Comparison of ENCODE assay signal across 16 cellular contexts in genomic region chr1:209607795-209608178, GRCh38. TPM values are rescaled to one million over a fixed set of nuclear protein-coding genes. Genes with fewer than 3 reads are reported as not detected.
DNase-seq lines count a peak whose midpoint lies in the region; ATAC-seq and TF ChIP-seq lines count a peak whose summit lies in the region.
"Had no signal": no experiment of that assay in that cellular context is flagged by ENCODE, and none has a peak within 500 bp of the region (broad histone marks: within the 10 kb centered on the region; RNA-seq: fewer than 3 reads in every experiment).

No MANE protein-coding gene starts in this region.

- WGBS in endodermal cell (ENCODE audit: insufficient coverage in 1 of 2, insufficient read length in 1 of 2), 2 experiments, result 85 to 89% methylated on average over 7 to 8 of the region's 8 CpGs

- intact Hi-C loops in uterus (cut with DNase I; ENCODE audit: low total_unique reads), result no loop called here

- CTCF ChIA-PET in RWPE1 (lab: Yijun Ruan, JAX), result interaction anchor here (1.6 kb wide), 1 partner anchor 20 kb away, joined by 3 read pairs; no protein-coding TSS in a partner anchor

- H3K27ac Mint-ChIP-seq in endodermal cell, result no peak overlapping the region

- H3K36me3 Mint-ChIP-seq in endodermal cell (ENCODE audit: low read depth), result no peaks in the 10 kb centered on the region

- no peak overlapping the region for H3K4me2 ChIP-seq in MM.1S (ENCODE audit: low read depth, low read length)

- H3K9ac ChIP-seq in MM.1S (ENCODE audit: low read length), result no peak overlapping the region
- H3K9ac ChIP-seq in endodermal cell (ENCODE audit: extremely low read depth, low read length, poor library complexity, severe bottlenecking), result no peak overlapping the region
- H3K9ac ChIP-seq: BLaER1 treated with 17β-estradiol and CSF1 and Interleukin-3, amounts not matched to agents 10 nM and 100 nM had no signal

- H3K4me1 ChIP-seq in uterus (no peaks in the 10 kb centered on the region), MM.1S (ENCODE audit: low read length) (0 out of 2 replicates have a peak, but pooled peaks cover 8% of the 10 kb centered on the region), endodermal cell (ENCODE audit: control insufficient read depth, insufficient read depth, low read length) (no peaks in the 10 kb centered on the region)
- H3K4me1 ChIP-seq: gastroesophageal sphincter, HAP-1, Peyer's patch had no signal

- no peak overlapping the region for H3K4me3 ChIP-seq in GM06990 (replicated peaks; ENCODE audit: low read depth, low read length)
- H3K4me3 ChIP-seq in uterus, result no peak overlapping the region
- no peak overlapping the region for H3K4me3 ChIP-seq in MM.1S (ENCODE audit: low read length)
- H3K4me3 ChIP-seq in endodermal cell (ENCODE audit: low read length), result no peak overlapping the region
- H3K4me3 ChIP-seq: BLaER1 treated with 17β-estradiol and CSF1 and Interleukin-3, amounts not matched to agents 10 nM and 100 nM; gastroesophageal sphincter; HAP-1; Peyer's patch had no signal

- TF ChIP-seq CTCF in GM06990 (IDR thresholded peaks at IDR 0.05; ENCODE audit: insufficient read depth, low read length, poor library complexity, severe bottlenecking) (no peak), uterus (IDR thresholded peaks at IDR 0.05) (no peak), MM.1S (IDR thresholded peaks at IDR 0.05; ENCODE audit: low read length) (no peak), RWPE1 (conservative IDR thresholded peaks at IDR 0.05; ENCODE audit: low read depth) (no peak), endodermal cell (conservative IDR thresholded peaks at IDR 0.05) (no peak)

- no peaks in the 10 kb centered on the region for H3K9me3 ChIP-seq in uterus
- H3K9me3 ChIP-seq in MM.1S (replicated peaks; ENCODE audit: insufficient read depth, low read length), result no peaks in the 10 kb centered on the region
- no peaks in the 10 kb centered on the region for H3K9me3 ChIP-seq in endodermal cell (ENCODE audit: control insufficient read depth, low read length)
- H3K9me3 ChIP-seq: BLaER1 treated with 17β-estradiol and CSF1 and Interleukin-3, amounts not matched to agents 10 nM and 100 nM; gastroesophageal sphincter; HAP-1; neutrophil; Peyer's patch had no signal

- H3K4me3 Mint-ChIP-seq in endodermal cell, result no peak overlapping the region
- H3K4me3 Mint-ChIP-seq: stimulated activated naive CD8-positive, alpha-beta T cell treated with anti-CD3 and anti-CD28 coated beads, Interleukin-15, Interleukin-2, amounts not matched to agents 100 ng/mL and 50 ng/mL, for 24 hours had no signal

- POLR2A ChIA-PET in RWPE1 (lab: Yijun Ruan, JAX; ENCODE audit: low non-redundant PET), result no interaction called here

- H3K27ac ChIP-seq in angular gyrus (ENCODE audit: low read depth, low read length), result peak overlapping the region; percentile 81
- no peak overlapping the region for H3K27ac ChIP-seq in uterus
- no peak overlapping the region for H3K27ac ChIP-seq in MM.1S (ENCODE audit: low read length)
- no peak overlapping the region for H3K27ac ChIP-seq in RWPE1
- no peak overlapping the region for H3K27ac ChIP-seq in endodermal cell (ENCODE audit: low read depth, low read length)
- H3K27ac ChIP-seq: BLaER1 treated with 17β-estradiol and CSF1 and Interleukin-3, amounts not matched to agents 10 nM and 100 nM; gastroesophageal sphincter; neutrophil; Peyer's patch had no signal

- H3K27me3 ChIP-seq in GM06990 (replicated peaks; ENCODE audit: control insufficient read depth, insufficient read depth, low read length), result no peaks in the 10 kb centered on the region
- no peaks in the 10 kb centered on the region for H3K27me3 ChIP-seq in uterus
- H3K27me3 ChIP-seq in MM.1S (replicated peaks; ENCODE audit: insufficient read depth, low read length), result no peaks in the 10 kb centered on the region
- peaks cover 42% of the 10 kb centered on the region for H3K27me3 ChIP-seq in endodermal cell (ENCODE audit: control insufficient read depth, insufficient read depth, low read length, poor library complexity, severe bottlenecking)
- H3K27me3 ChIP-seq: BLaER1 treated with 17β-estradiol and CSF1 and Interleukin-3, amounts not matched to agents 10 nM and 100 nM; gastroesophageal sphincter; neutrophil; Peyer's patch had no signal

- no peaks in the 10 kb centered on the region for H4K20me1 ChIP-seq in MM.1S (ENCODE audit: insufficient read depth, low read length)
- H4K20me1 ChIP-seq: BLaER1 treated with 17β-estradiol and CSF1 and Interleukin-3, amounts not matched to agents 10 nM and 100 nM had no signal

- peaks cover 22% of the 10 kb centered on the region for H3K27me3 Mint-ChIP-seq in endodermal cell (ENCODE audit: insufficient read depth)
- H3K27me3 Mint-ChIP-seq: stimulated activated naive CD8-positive, alpha-beta T cell treated with anti-CD3 and anti-CD28 coated beads, Interleukin-15, Interleukin-2, amounts not matched to agents 100 ng/mL and 50 ng/mL, for 24 hours had no signal

- no peaks in the 10 kb centered on the region for H3K79me2 ChIP-seq in MM.1S (ENCODE audit: low read length)

- no peaks in the 10 kb centered on the region for H3K9me3 Mint-ChIP-seq in endodermal cell
- H3K9me3 Mint-ChIP-seq: stimulated activated naive CD8-positive, alpha-beta T cell treated with anti-CD3 and anti-CD28 coated beads, Interleukin-15, Interleukin-2, amounts not matched to agents 100 ng/mL and 50 ng/mL, for 24 hours had no signal

- no peaks in the 10 kb centered on the region for H3F3A ChIP-seq in MM.1S (ENCODE audit: insufficient read depth, low read length)

- peak; percentile 36 for DNase-seq in GM06990 (ENCODE audit: extremely low read depth, insufficient read length)
- DNase-seq in uterus, result no peak
- no peak for DNase-seq in MM.1S
- no peak for DNase-seq in RWPE1 (ENCODE audit: low spot score)
- no peak for DNase-seq in endodermal cell
- DNase-seq: left ventricle myocardium superior, NCI-H2081 treated with DMSO at 0.1 percent for 48 hours, Peyer's patch had no signal

- H3K9me2 ChIP-seq in MM.1S (replicated peaks; ENCODE audit: insufficient read depth, low read length), result no peaks in the 10 kb centered on the region

- H3K4me1 Mint-ChIP-seq in endodermal cell, result peaks cover 7% of the 10 kb centered on the region

- H3K36me3 ChIP-seq in GM06990 (ENCODE audit: control insufficient read depth, insufficient read depth, low read length), result no peaks in the 10 kb centered on the region
- no peaks in the 10 kb centered on the region for H3K36me3 ChIP-seq in uterus
- no peaks in the 10 kb centered on the region for H3K36me3 ChIP-seq in MM.1S (replicated peaks; ENCODE audit: insufficient read depth, low read length)
- no peaks in the 10 kb centered on the region for H3K36me3 ChIP-seq in endodermal cell (ENCODE audit: control insufficient read depth, insufficient read depth, low read length)
- H3K36me3 ChIP-seq: BLaER1 treated with 17β-estradiol and CSF1 and Interleukin-3, amounts not matched to agents 10 nM and 100 nM; gastroesophageal sphincter; HAP-1; neutrophil; Peyer's patch had no signal

- ATAC-seq in GM19372 (IDR thresholded peaks at IDR 0.05; ENCODE audit: low read depth, unreplicated experiment) (peak; percentile 9), HG02938 (IDR thresholded peaks at IDR 0.05; ENCODE audit: unreplicated experiment) (peak; percentile 10)
- ATAC-seq: gastroesophageal sphincter, left ventricle myocardium superior had no signal

- TF ChIP-seq POLR2A in uterus (IDR thresholded peaks at IDR 0.05), result no peak

- H2AFZ ChIP-seq in MM.1S (ENCODE audit: low read length), result no peak overlapping the region

RNA-seq across cellular contexts. Expression of gene CAMK1G, which starts 24.3 kb away (rescaled TPM):
- total RNA-seq in uterus (1 to 10 TPM in 1 of 4 donors, under 1 TPM in 1, not detected in 2; 0.43 to 5.6 TPM), endodermal cell (1 to 10 TPM in 1 of 2 donors, under 1 TPM in 1; 0.55 to 2.1 TPM)
- polyA plus RNA-seq in endodermal cell (2013, experiment 1 of 2), result 4.7 TPM
- 3.5 TPM for polyA plus RNA-seq in endodermal cell (2013, experiment 2 of 2)
- total RNA-seq: left ventricle myocardium superior, Peyer's patch had no signal

RNA-seq across cellular contexts. Expression of gene LAMB3, which starts 44.4 kb away (rescaled TPM):
- 10 to 100 TPM in 1 of 4 donors, under 1 TPM in 2, not detected in 1; under 0.01 to 17.4 (median 0.37) TPM for total RNA-seq in uterus
- total RNA-seq in endodermal cell, result 1 to 10 TPM in 1 of 2 donors, under 1 TPM in 1; 0.53 to 1.9 TPM
- 0.75 TPM for polyA plus RNA-seq in endodermal cell (2013, experiment 1 of 2)
- 0.29 TPM for polyA plus RNA-seq in endodermal cell (2013, experiment 2 of 2)
